Comparison of ENCODE assay signal across 10 cellular contexts in genomic region chr4:140085062-140085622, GRCh38.
DNase-seq lines count a peak whose midpoint lies in the region; ATAC-seq and TF ChIP-seq lines count a peak whose summit lies in the region.
"Had no signal": no experiment of that assay in that cellular context is flagged by ENCODE, and none has a peak within 500 bp of the region (broad histone marks: within the 10 kb centered on the region; RNA-seq: fewer than 3 reads in every experiment).

No MANE protein-coding gene starts in this region.

- CTCF ChIA-PET in PC-9 (lab: Charles Lee): no interaction called here

- H4K20me1 ChIP-seq in DND-41 (ENCODE audit: insufficient read depth, low read length) (no peaks in the 10 kb centered on the region), PC-9 (ENCODE audit: insufficient read depth) (no peaks in the 10 kb centered on the region)

- no peaks in the 10 kb centered on the region for H3K9me2 ChIP-seq in PC-9 (ENCODE audit: insufficient read depth)

- POLR2A ChIA-PET in PC-9 (lab: Charles Lee; ENCODE audit: unreplicated experiment): interaction anchor here (0.6 kb wide), 2 partner anchors 9 to 20 kb away, joined by 3 to 11 read pairs; no protein-coding TSS in a partner anchor

- peaks cover 11% of the 10 kb centered on the region for H3K4me1 ChIP-seq in DND-41 (ENCODE audit: insufficient read depth, low read length)
- H3K4me1 ChIP-seq in PC-9 (replicated peaks; ENCODE audit: insufficient read depth): peaks cover 57% of the 10 kb centered on the region

- TF ChIP-seq CTCF in DND-41 (IDR thresholded peaks at IDR 0.05; ENCODE audit: borderline replicate concordance, extremely low read depth, low read length, poor library complexity, severe bottlenecking) (no peak), PC-9 (conservative IDR thresholded peaks at IDR 0.05) (no peak), WERI-Rb-1 (IDR thresholded peaks at IDR 0.05; ENCODE audit: low read depth, low read length) (no peak)

- H3K9me3 ChIP-seq in DND-41 (ENCODE audit: insufficient read depth, low read length, severe bottlenecking): no peaks in the 10 kb centered on the region
- no peaks in the 10 kb centered on the region for H3K9me3 ChIP-seq in PC-9 (ENCODE audit: insufficient read depth, low read depth)
- H3K9me3 ChIP-seq in WERI-Rb-1 (ENCODE audit: severe bottlenecking): no peaks in the 10 kb centered on the region
- H3K9me3 ChIP-seq: heart left ventricle had no signal

- H3K9ac ChIP-seq in DND-41 (ENCODE audit: low read depth, low read length): no peak overlapping the region

- H3K79me2 ChIP-seq in DND-41 (ENCODE audit: insufficient read depth, low read length) (no peaks in the 10 kb centered on the region), PC-9 (ENCODE audit: low read depth) (peaks cover 79% of the 10 kb centered on the region)

- DNase-seq in DND-41: no peak
- peak in 1 of 2 experiments; percentile 76 for DNase-seq in PC-9
- peak; percentile 11 for DNase-seq in glomerular visceral epithelial cell (ENCODE audit: extremely low spot score)
- DNase-seq in renal cortical epithelial cell (ENCODE audit: low read depth): peak; percentile 98
- DNase-seq in WERI-Rb-1: no peak
- no peak for DNase-seq in NCI-H345 (lab: John Stamatoyannopoulos, UW)
- no peak for DNase-seq in left lobe of liver (ENCODE audit: low spot score)
- DNase-seq in NCI-H1092 (lab: John Stamatoyannopoulos, UW): no peak
- DNase-seq: GDM1, heart left ventricle had no signal

- H2AFZ ChIP-seq in DND-41 (ENCODE audit: low read depth, low read length) (no peak overlapping the region), PC-9 (no peak overlapping the region)

- H3K36me3 ChIP-seq in DND-41 (ENCODE audit: insufficient read depth, low read length) (no peaks in the 10 kb centered on the region), PC-9 (ENCODE audit: low read depth) (no peaks in the 10 kb centered on the region), WERI-Rb-1 (no peaks in the 10 kb centered on the region)
- H3K36me3 ChIP-seq: heart left ventricle had no signal

- H3K4me3 ChIP-seq in DND-41 (ENCODE audit: low read depth in 1 of 2, low read length in 2 of 2) (no peak overlapping the region), PC-9 (peak overlapping the region; percentile 11; the same call in 1 of the 2 replicates), WERI-Rb-1 (ENCODE audit: low read depth, low read length) (no peak overlapping the region)
- H3K4me3 ChIP-seq: heart left ventricle had no signal

- H3K27ac ChIP-seq in DND-41 (ENCODE audit: low read length): no peak overlapping the region
- H3K27ac ChIP-seq in PC-9: peak overlapping the region; percentile 76
- H3K27ac ChIP-seq in WERI-Rb-1: no peak overlapping the region

- BruUV-seq in PC-9 (replicated peaks; lab: Mats Ljungman, UMichigan): no TSS peak

- H3F3A ChIP-seq in PC-9 (ENCODE audit: insufficient read depth, low read depth): peaks cover 23% of the 10 kb centered on the region; the same call in 1 of the 2 replicates

- intact Hi-C loops in PC-9 (cut with micrococcal nuclease; ENCODE audit: unreplicated experiment): no loop called here

- no peaks in the 10 kb centered on the region for H3K27me3 ChIP-seq in DND-41 (ENCODE audit: insufficient read depth, low read length, poor library complexity)
- no peaks in the 10 kb centered on the region for H3K27me3 ChIP-seq in PC-9 (ENCODE audit: insufficient read depth, low read depth)
- H3K27me3 ChIP-seq in WERI-Rb-1 (ENCODE audit: insufficient read depth, low read depth, severe bottlenecking): no peaks in the 10 kb centered on the region
- H3K27me3 ChIP-seq: heart left ventricle had no signal

- H3K4me2 ChIP-seq in DND-41 (ENCODE audit: insufficient read depth, low read length) (no peak overlapping the region), PC-9 (peak overlapping the region; percentile 38)

- ATAC-seq in DND-41 (ENCODE audit: insufficient read depth, low read depth): peak; percentile 40; the same call in 2 of the 3 replicates
- ATAC-seq in left lobe of liver: no peak
- ATAC-seq: heart left ventricle had no signal

Comparison
In these comparisons a context has a peak if more than half of its experiments do, and no peak if none do; other contexts are left out.
1. DNase-seq: peak in glomerular visceral epithelial cell (single experiment) and renal cortical epithelial cell (single experiment); none in DND-41 (single experiment), WERI-Rb-1 (single experiment), NCI-H345 (single experiment), left lobe of liver (single experiment) and NCI-H1092 (single experiment).